In genomic region chr13:76009491-76009890, GRCh38 we compare ENCODE assay signal across 18 cellular contexts.
DNase-seq lines count a peak whose midpoint lies in the region; ATAC-seq, FAIRE-seq and TF ChIP-seq lines count a peak whose summit lies in the region.
"Had no signal": no experiment of that assay in that cellular context is flagged by ENCODE, and none has a peak within 500 bp of the region (broad histone marks: within the 10 kb centered on the region; RNA-seq: fewer than 3 reads in every experiment).

No MANE protein-coding gene starts in this region.

- FAIRE-seq in bronchial epithelial cell (lab: Jason Lieb, UNC), result no peak
- FAIRE-seq: GM19239 had no signal

- H3K9me3 ChIP-seq in mammary epithelial cell (replicated peaks; ENCODE audit: insufficient read depth, low read length), result no peaks in the 10 kb centered on the region
- no peaks in the 10 kb centered on the region for H3K9me3 ChIP-seq in breast epithelium
- no peaks in the 10 kb centered on the region for H3K9me3 ChIP-seq in Karpas-422 (ENCODE audit: low read length)
- no peaks in the 10 kb centered on the region for H3K9me3 ChIP-seq in gastrocnemius medialis
- H3K9me3 ChIP-seq: spleen, testis had no signal

- peaks cover 13% of the 10 kb centered on the region for H3K4me1 ChIP-seq in mammary epithelial cell (ENCODE audit: insufficient read depth, low read length)
- no peaks in the 10 kb centered on the region for H3K4me1 ChIP-seq in breast epithelium
- H3K4me1 ChIP-seq in Karpas-422 (ENCODE audit: low read length), result no peaks in the 10 kb centered on the region
- peaks cover 0 to 3% of the 10 kb centered on the region in 2 donors for H3K4me1 ChIP-seq in gastrocnemius medialis
- H3K4me1 ChIP-seq: spleen had no signal

- H3K27ac ChIP-seq in mammary epithelial cell (ENCODE audit: insufficient read depth, low read depth, low read length), result no peak overlapping the region
- H3K27ac ChIP-seq in breast epithelium, result no peak overlapping the region
- no peak overlapping the region for H3K27ac ChIP-seq in Karpas-422 (ENCODE audit: low read length)
- no peak overlapping the region for H3K27ac ChIP-seq in gastrocnemius medialis
- H3K27ac ChIP-seq: 22Rv1, cardiac muscle cell, spleen, testis had no signal

- DNase-seq in mammary epithelial cell, result peak; percentile 63
- no peak for DNase-seq in breast epithelium (ENCODE audit: low spot score in 2 of 2)
- DNase-seq in bronchial epithelial cell (ENCODE audit: low read depth), result peak; percentile 16
- no peak for DNase-seq in DMS79 (lab: John Stamatoyannopoulos, UW)
- no peak for DNase-seq in retina
- DNase-seq in Karpas-422, result no peak
- no peak for DNase-seq in gastrocnemius medialis
- DNase-seq: activated CD4-positive, alpha-beta T cell treated with anti-CD3 and anti-CD28 coated beads, Interleukin-2, amount 50 U/mL, for 48 hours; activated effector memory CD4-positive, alpha-beta T cell treated with anti-CD3 and anti-CD28 coated beads, Interleukin-2, amount 50 U/mL, for 16 hours; mesendoderm; RPMI8226; spleen; T-helper 2 cell; testis had no signal

- H3K9ac ChIP-seq in mammary epithelial cell (ENCODE audit: insufficient read depth, low read length), result no peak overlapping the region
- no peak overlapping the region for H3K9ac ChIP-seq in Karpas-422 (ENCODE audit: low read length)

- H3K4me2 ChIP-seq in mammary epithelial cell (ENCODE audit: insufficient read depth, low read depth, low read length), result no peak overlapping the region
- no peak overlapping the region for H3K4me2 ChIP-seq in Karpas-422 (ENCODE audit: low read depth, low read length, poor library complexity, severe bottlenecking)

- peak; percentile 83 for ATAC-seq in HG03432 (IDR thresholded peaks at IDR 0.05; ENCODE audit: unreplicated experiment)
- no peak for ATAC-seq in gastrocnemius medialis

- CTCF ChIA-PET in mammary epithelial cell (lab: Charles Lee; ENCODE audit: low non-redundant PET), result interaction anchor here (0.7 kb wide), 1 partner anchor 141 kb away, joined by 4 read pairs; no protein-coding TSS in a partner anchor

- no peaks in the 10 kb centered on the region for H3K79me2 ChIP-seq in mammary epithelial cell (ENCODE audit: insufficient read depth, low read length)
- no peaks in the 10 kb centered on the region for H3K79me2 ChIP-seq in Karpas-422 (ENCODE audit: low read length)

- intact Hi-C loops in mammary epithelial cell (cut with micrococcal nuclease) (no loop called here), breast epithelium (cut with DNase I; ENCODE audit: low total_unique reads) (no loop called here), gastrocnemius medialis (cut with DNase I; ENCODE audit: low total_unique reads) (no loop called here)

- WGBS in mammary epithelial cell (ENCODE audit: low coverage, missing lambda C conversion rate), result 77% methylated on average over 1 of the region's 1 CpG

- no peaks in the 10 kb centered on the region for H3K27me3 ChIP-seq in mammary epithelial cell (ENCODE audit: insufficient read depth, low read length)
- no peaks in the 10 kb centered on the region for H3K27me3 ChIP-seq in breast epithelium
- no peaks in the 10 kb centered on the region for H3K27me3 ChIP-seq in bronchial epithelial cell (ENCODE audit: control insufficient read depth, insufficient read depth, low read length)
- H3K27me3 ChIP-seq in Karpas-422 (ENCODE audit: low read length), result no peaks in the 10 kb centered on the region
- H3K27me3 ChIP-seq in gastrocnemius medialis, result no peaks in the 10 kb centered on the region
- H3K27me3 ChIP-seq: cardiac muscle cell, spleen, testis had no signal

- TF ChIP-seq POLR2A in breast epithelium (IDR thresholded peaks at IDR 0.05) (no peak), gastrocnemius medialis (IDR thresholded peaks at IDR 0.05) (no peak)

- H4K20me1 ChIP-seq in mammary epithelial cell (ENCODE audit: insufficient read depth, low read length), result no peaks in the 10 kb centered on the region
- no peaks in the 10 kb centered on the region for H4K20me1 ChIP-seq in Karpas-422 (ENCODE audit: insufficient read depth, low read depth, low read length)

- H3K36me3 ChIP-seq in mammary epithelial cell (ENCODE audit: insufficient read depth, low read length) (no peaks in the 10 kb centered on the region), breast epithelium (no peaks in the 10 kb centered on the region), bronchial epithelial cell (ENCODE audit: control insufficient read depth, insufficient read depth, low read length) (no peaks in the 10 kb centered on the region), Karpas-422 (ENCODE audit: insufficient read depth, low read length) (no peaks in the 10 kb centered on the region), gastrocnemius medialis (no peaks in the 10 kb centered on the region)
- H3K36me3 ChIP-seq: cardiac muscle cell, spleen had no signal

- no TSS peak for BruUV-seq in mammary epithelial cell (replicated peaks; lab: Mats Ljungman, UMichigan)

- TF ChIP-seq CTCF in mammary epithelial cell (conservative IDR thresholded peaks at IDR 0.05 in 1 of 2, IDR thresholded peaks at IDR 0.05 in 1 of 2; ENCODE audit: extremely low read depth in 1 of 2, insufficient read depth in 1 of 2, low read depth in 1 of 2, low read length in 2 of 2) (no peak), breast epithelium (IDR thresholded peaks at IDR 0.05) (no peak), bronchial epithelial cell (IDR thresholded peaks at IDR 0.05; ENCODE audit: insufficient read depth, low read length, severe bottlenecking) (no peak), gastrocnemius medialis (IDR thresholded peaks at IDR 0.05 in 4 of 5, conservative IDR thresholded peaks at IDR 0.05 in 1 of 5) (no peak)

- dilution Hi-C loops in mammary epithelial cell (cut with HindIII; ENCODE audit: low sequenced_read_pairs), result no loop called here

- in situ Hi-C loops in mammary epithelial cell (cut with MboI; ENCODE audit: low sequenced_read_pairs in 2 of 2) (loop anchor here (25.0 kb wide), 1 partner anchor 322 kb away; no protein-coding TSS in a partner anchor), gastrocnemius medialis (cut with MboI; ENCODE audit: low sequenced_read_pairs in 4 of 4) (no loop called here)

- H3K4me3 ChIP-seq in mammary epithelial cell (replicated peaks in 1 of 3; ENCODE audit: insufficient read depth in 1 of 3, low read depth in 2 of 3, low read length in 3 of 3) (no peak overlapping the region), breast epithelium (no peak overlapping the region), bronchial epithelial cell (ENCODE audit: low read depth, low read length) (no peak overlapping the region), Karpas-422 (ENCODE audit: low read length) (no peak overlapping the region), gastrocnemius medialis (no peak overlapping the region)
- H3K4me3 ChIP-seq: cardiac muscle cell, spleen, testis had no signal

- H2AFZ ChIP-seq in mammary epithelial cell (ENCODE audit: low read depth, low read length) (no peak overlapping the region), Karpas-422 (ENCODE audit: low read length) (no peak overlapping the region)

- H3K9me2 ChIP-seq in Karpas-422 (replicated peaks; ENCODE audit: insufficient read depth, low read length), result no peaks in the 10 kb centered on the region

Comparison
In these comparisons a context has a peak if more than half of its experiments do, and no peak if none do; other contexts are left out.
1. DNase-seq: peak in mammary epithelial cell (single experiment) and bronchial epithelial cell (single experiment); none in breast epithelium (0 of 2), DMS79 (single experiment), retina (single experiment), Karpas-422 (single experiment) and gastrocnemius medialis (0 of 2).
2. in situ Hi-C loops: an anchor here in mammary epithelial cell (25.0 kb wide); none called in gastrocnemius medialis.